In genomic region chr16:84833142-84833495, GRCh38 we compare ENCODE assay signal across 14 cellular contexts. TPM values are rescaled to one million over a fixed set of nuclear protein-coding genes. Genes with fewer than 3 reads are reported as not detected.
DNase-seq lines count a peak whose midpoint lies in the region; ATAC-seq and TF ChIP-seq lines count a peak whose summit lies in the region.
"Had no signal": no experiment of that assay in that cellular context is flagged by ENCODE, and none has a peak within 500 bp of the region (broad histone marks: within the 10 kb centered on the region; RNA-seq: fewer than 3 reads in every experiment).

No MANE protein-coding gene starts in this region.

- TF ChIP-seq CTCF in AG10803 (conservative IDR thresholded peaks at IDR 0.05; ENCODE audit: low read length): no peak
- no peak for TF ChIP-seq CTCF in hepatocyte (IDR thresholded peaks at IDR 0.05; ENCODE audit: poor library complexity)
- no peak for TF ChIP-seq CTCF in sigmoid colon (IDR thresholded peaks at IDR 0.05)
- no peak for TF ChIP-seq CTCF in GM10248 (IDR thresholded peaks at IDR 0.05; ENCODE audit: control extremely low read depth, extremely low read depth, low read depth, missing control alignments)

- no peak for TF ChIP-seq POLR2A in sigmoid colon (IDR thresholded peaks at IDR 0.05)

- peak overlapping the region; percentile 52 for H3K4me3 ChIP-seq in AG10803 (ENCODE audit: low read length)
- no peak overlapping the region for H3K4me3 ChIP-seq in hepatocyte
- H3K4me3 ChIP-seq in sigmoid colon: peak overlapping the region in 3 of 4 donors; percentile 14 to 18 (median 16)
- H3K4me3 ChIP-seq: HAP-1 had no signal

- H3K4me1 ChIP-seq in hepatocyte (ENCODE audit: insufficient read depth): peaks cover 53% of the 10 kb centered on the region
- H3K4me1 ChIP-seq in sigmoid colon: peaks cover 0 to 96% (median 95%) of the 10 kb centered on the region in 4 donors
- H3K4me1 ChIP-seq: HAP-1 had no signal

- no peaks in the 10 kb centered on the region for H3K36me3 ChIP-seq in hepatocyte (replicated peaks; ENCODE audit: insufficient read depth, low read depth)
- H3K36me3 ChIP-seq in sigmoid colon: peaks cover 0 to 26% (median 3%) of the 10 kb centered on the region in 4 donors
- H3K36me3 ChIP-seq: HAP-1 had no signal

- DNase-seq in AG10803 (ENCODE audit: low read depth) (no peak), hepatocyte (ENCODE audit: low spot score) (no peak), sigmoid colon (peak; percentile 78), NCI-H2029 (lab: John Stamatoyannopoulos, UW) (no peak), GM10248 (ENCODE audit: extremely low spot score) (no peak), COLO668 (lab: John Stamatoyannopoulos, UW; ENCODE audit: unreplicated experiment) (no peak)
- DNase-seq in stimulated activated naive CD8-positive, alpha-beta T cell treated with anti-CD3 and anti-CD28 coated beads, Interleukin-15, Interleukin-2, amounts not matched to agents 100 U/mL and 50 U/mL, for 24 hours: no peak
- DNase-seq: activated naive CD8-positive, alpha-beta T cell treated with anti-CD3 and anti-CD28 coated beads, Interleukin-2, amount 10 ng/mL, durations not matched to agents 7 days and 5 days; effector CD4-positive, alpha-beta T cell; head of caudate nucleus; NCI-H1694 treated with DMSO at 0.1 percent for 48 hours; NCI-H69 had no signal

- H3K79me2 ChIP-seq in hepatocyte: peaks cover 46% of the 10 kb centered on the region

- 80% methylated on average over 10 of the region's 10 CpGs for WGBS in hepatocyte (ENCODE audit: low lambda C conversion rate, missing lambda C conversion rate)
- 82 to 84% methylated on average over 10 of the region's 10 CpGs for WGBS in sigmoid colon, 2 donors

- H4K20me1 ChIP-seq in hepatocyte (ENCODE audit: insufficient read depth, poor library complexity, severe bottlenecking): no peaks in the 10 kb centered on the region

- no peak for ATAC-seq in stimulated activated naive CD8-positive, alpha-beta T cell treated with anti-CD3 and anti-CD28 coated beads, Interleukin-15, Interleukin-2, amounts not matched to agents 100 U/mL and 50 U/mL, for 24 hours

- H3K9me3 ChIP-seq in hepatocyte (ENCODE audit: low read depth): no peaks in the 10 kb centered on the region
- H3K9me3 ChIP-seq in sigmoid colon: no peaks in the 10 kb centered on the region
- H3K9me3 ChIP-seq: HAP-1 had no signal

- peak overlapping the region; percentile 47 for H3K4me2 ChIP-seq in hepatocyte

- no peaks in the 10 kb centered on the region for H3K27me3 ChIP-seq in hepatocyte
- H3K27me3 ChIP-seq in sigmoid colon: no peaks in the 10 kb centered on the region

- POLR2A ChIA-PET in GM10248 (lab: Yijun Ruan, JAX): no interaction called here

- no peaks in the 10 kb centered on the region for H3K9me2 ChIP-seq in hepatocyte (replicated peaks; ENCODE audit: insufficient read depth)

- no peak overlapping the region for H2AFZ ChIP-seq in hepatocyte

- peak in 1 of 4 donors; percentile 3 for TF ChIP-seq EP300 in sigmoid colon (IDR thresholded peaks at IDR 0.05)

- intact Hi-C loops in sigmoid colon (cut with DNase I): no loop called here

- CTCF ChIA-PET in GM10248 (lab: Yijun Ruan, JAX): no interaction called here

- H3K27ac ChIP-seq in angular gyrus (ENCODE audit: low read depth, low read length) (peak overlapping the region; percentile 57), hepatocyte (peak overlapping the region; percentile 87), sigmoid colon (peak overlapping the region; percentile 96 to 100 (median 98))

RNA-seq across cellular contexts. Expression of gene CRISPLD2, which starts 13.3 kb away (rescaled TPM):
- total RNA-seq in hepatocyte (253 and 281 TPM in 2 replicates), sigmoid colon (100 to 1,000 TPM; 140 to 545 (median 260) TPM)
- polyA plus RNA-seq in hepatocyte (284 and 315 TPM in 2 replicates), sigmoid colon (10 to 100 TPM in 1 of 3 donors, 1 to 10 TPM in 2; 3.0 to 27.3 (median 6.0) TPM)
